32 cellular contexts compared by ENCODE assay signal in the genomic region with DNA sequence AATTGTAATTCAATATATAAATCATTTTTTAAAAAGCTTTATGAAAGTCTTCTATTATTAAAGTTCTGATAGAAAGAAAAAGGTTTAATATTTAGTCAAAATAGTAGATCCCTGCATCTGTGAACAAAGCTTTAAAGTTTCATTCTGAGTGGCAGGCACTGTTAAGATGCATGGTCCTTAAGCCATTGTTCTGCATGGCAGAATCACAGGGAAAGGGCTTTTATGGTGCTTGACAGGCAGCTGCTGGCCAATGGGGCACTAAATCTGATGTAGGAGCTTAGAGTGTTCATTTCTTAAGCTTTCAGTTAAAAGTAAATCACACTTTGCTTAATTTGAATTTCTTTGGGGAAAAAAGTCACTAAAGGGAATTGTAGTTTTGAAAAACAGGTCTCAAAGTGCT.
"Had no signal": no experiment of that assay in that cellular context is flagged by ENCODE, and none has a peak within 500 bp of the region (broad histone marks: within the 10 kb centered on the region; RNA-seq: fewer than 3 reads in every experiment).

No MANE protein-coding gene starts in this region.

- H3K4me2 ChIP-seq: smooth muscle cell had no signal

- H3K9me3 ChIP-seq: adrenal gland, body of pancreas, colonic mucosa, esophagus squamous epithelium, mucosa of descending colon, neutrophil, ovary, prostate gland, stomach, thyroid gland, upper lobe of right lung had no signal

- H3K4me1 ChIP-seq: prostate gland had no signal

- H3K4me3 ChIP-seq: adrenal gland, body of pancreas, colonic mucosa, esophagus squamous epithelium, mucosa of descending colon, ovary, prostate gland, smooth muscle cell, stomach, thyroid gland, upper lobe of right lung had no signal

- H3K27ac ChIP-seq: adrenal gland, body of pancreas, colonic mucosa, epithelial cell of prostate, esophagus squamous epithelium, neutrophil, ovary, prostate gland, stomach, thyroid gland, upper lobe of right lung had no signal

- H3K36me3 ChIP-seq: adrenal gland, colonic mucosa, neutrophil, ovary, prostate gland, upper lobe of right lung had no signal

- H3K27me3 ChIP-seq: adrenal gland, body of pancreas, colonic mucosa, esophagus squamous epithelium, neutrophil, ovary, stomach, thyroid gland, upper lobe of right lung had no signal

- ATAC-seq: activated T-cell treated with anti-CD3 and anti-CD28 coated beads, Interleukin-2, amount 50 U/mL, for 72 hours; body of pancreas; natural killer cell treated with Interleukin-12 subunit alpha and Interleukin-12 subunit beta and Interleukin-15 and Interleukin-18, amount 100 ng/mL, for 72 hours; stimulated activated memory B cell treated with anti-CD40 and anti-IgM and Interleukin-4, amounts not matched to agents 10 μg/mL and 1 μg/mL and 100 μg/mL, for 72 hours; upper lobe of right lung had no signal

- DNase-seq: activated CD4-positive, alpha-beta T cell treated with anti-CD3 and anti-CD28 coated beads for 4 hours; activated CD4-positive, alpha-beta T cell treated with anti-CD3 and anti-CD28 coated beads, Interleukin-2, amount 50 U/mL, for 4 hours; activated effector memory CD4-positive, alpha-beta T cell treated with Interleukin-2 at 50 U/mL for 16 hours; activated naive CD4-positive, alpha-beta T cell treated with Interleukin-2 at 50 U/mL for 16 hours; activated naive CD8-positive, alpha-beta T cell treated with anti-CD3 and anti-CD28 coated beads for 36 hours; activated T-cell treated with anti-CD3 and anti-CD28 coated beads for 4 hours; activated T-cell treated with anti-CD3 and anti-CD28 coated beads, Interleukin-2, amount 50 U/mL, for 72 hours; adrenal gland; aorta; body of pancreas; cerebellar nuclear complex; colonic mucosa; effector CD8-positive, alpha-beta T cell; esophagus squamous epithelium; foreskin melanocyte; islet precursor cell; left ventricle myocardium superior; ovary; retina; stimulated activated CD4-positive, alpha-beta T cell treated with anti-CD3 and anti-CD28 coated beads, Interleukin-1b, Interleukin-23, amount 100 ng/mL, for 48 hours; stimulated activated CD4-positive, alpha-beta T cell treated with anti-CD3 and anti-CD28 coated beads, Interleukin-4, amount 100 ng/mL, for 4 hours; stimulated activated CD8-positive, alpha-beta memory T cell treated with anti-CD3 and anti-CD28 coated beads, Interleukin-4, amount 100 ng/mL, for 48 hours; stomach; thyroid gland; upper lobe of right lung had no signal
